ENCODE assay signal across 12 cellular contexts in the genomic region with DNA sequence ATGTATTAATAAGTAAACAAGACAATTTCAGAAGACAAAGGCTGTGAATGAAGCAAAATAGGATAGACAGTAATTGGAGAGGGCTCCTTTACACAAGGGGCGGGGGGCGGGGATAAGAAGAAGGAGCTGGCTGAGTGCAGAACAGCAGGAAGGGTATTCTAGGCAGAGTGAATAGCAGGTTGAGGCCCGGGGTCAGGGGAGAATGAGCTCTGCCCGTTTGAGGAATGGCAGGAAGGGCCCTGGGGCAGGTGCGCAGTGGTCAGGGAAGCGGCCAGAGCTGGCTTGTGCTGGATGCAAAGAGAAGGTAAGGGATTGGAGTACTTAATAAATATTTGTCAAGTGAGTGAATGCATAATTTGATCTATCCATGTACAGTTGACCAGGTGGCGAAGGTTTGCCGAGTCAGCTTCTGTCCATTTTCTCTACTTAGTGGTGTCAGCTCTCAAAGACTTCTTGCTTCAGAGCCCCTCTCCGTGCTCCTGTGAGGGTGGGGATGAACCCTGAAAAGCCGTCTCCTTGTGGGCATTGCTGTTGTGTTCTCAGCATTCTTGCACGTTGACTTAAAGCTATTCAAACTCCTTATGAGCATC.
DNase-seq lines count a peak whose midpoint lies in the region.
"Had no signal": no experiment of that assay in that cellular context is flagged by ENCODE, and none has a peak within 500 bp of the region (broad histone marks: within the 10 kb centered on the region; RNA-seq: fewer than 3 reads in every experiment).

No MANE protein-coding gene starts in this region.

- in situ Hi-C loops in G401 (cut with HindIII; ENCODE audit: low sequenced_read_pairs) = no loop called here

- DNase-seq in activated effector memory CD4-positive, alpha-beta T cell treated with anti-CD3 and anti-CD28 coated beads, Interleukin-2, amount 50 U/mL, for 16 hours = peak; percentile 54
- no peak for DNase-seq in activated effector memory CD4-positive, alpha-beta T cell treated with Interleukin-2 at 50 U/mL for 16 hours
- peak; percentile 41 for DNase-seq in NCI-H774 (lab: John Stamatoyannopoulos, UW)
- peak; percentile 52 for DNase-seq in iPS-NIHi11 (ENCODE audit: low spot score)
- no peak for DNase-seq in NCI-H187 (lab: John Stamatoyannopoulos, UW)
- DNase-seq in SIG-M5 treated with dmso at 0.1 percent for 504 hours (lab: John Stamatoyannopoulos, UW; ENCODE audit: unreplicated experiment) = no peak
- no peak for DNase-seq in G401 (ENCODE audit: low spot score)
- DNase-seq: ACHN; CD4-positive, CD25-positive, alpha-beta regulatory T cell; H9; NCI-H1694 treated with DMSO at 0.1 percent for 48 hours; NCI-H510A treated with DMSO at 0.1 percent for 48 hours had no signal

Comparison
In these comparisons a context has a peak if more than half of its experiments do, and no peak if none do; other contexts are left out.
1. DNase-seq: peak in activated effector memory CD4-positive, alpha-beta T cell treated with anti-CD3 and anti-CD28 coated beads, Interleukin-2, amount 50 U/mL, for 16 hours (single experiment), NCI-H774 (single experiment) and iPS-NIHi11 (single experiment); none in activated effector memory CD4-positive, alpha-beta T cell treated with Interleukin-2 at 50 U/mL for 16 hours (single experiment), NCI-H187 (0 of 2), SIG-M5 treated with dmso at 0.1 percent for 504 hours (single experiment) and G401 (single experiment).